Comparison of ENCODE assay signal across 22 cellular contexts in genomic region chr10:82409671-82410070, GRCh38.
"Had no signal": no experiment of that assay in that cellular context is flagged by ENCODE, and none has a peak within 500 bp of the region (broad histone marks: within the 10 kb centered on the region; RNA-seq: fewer than 3 reads in every experiment).

No MANE protein-coding gene starts in this region.

- H3K27me3 ChIP-seq: foreskin keratinocyte, hepatocyte, neural progenitor cell, ovary, right atrium auricular region, suprapubic skin, thyroid gland had no signal

- H3K36me3 ChIP-seq: neural progenitor cell, ovary, right atrium auricular region, suprapubic skin, thyroid gland had no signal

- DNase-seq: effector CD4-positive, alpha-beta T cell; endodermal cell; erythroblast; foreskin keratinocyte; left colon; mammary epithelial cell; mucosa of descending colon; natural killer cell; nucleus accumbens; ovary; stimulated activated CD4-positive, alpha-beta T cell treated with anti-CD3 and anti-CD28 coated beads, Interleukin-4, amount 100 ng/mL, for 1 hour; stimulated activated CD8-positive, alpha-beta memory T cell treated with anti-CD3 and anti-CD28 coated beads, Interleukin-4, amount 100 ng/mL, for 48 hours; stimulated activated naive CD8-positive, alpha-beta T cell treated with anti-CD3 and anti-CD28 coated beads, Interleukin-15, Interleukin-2, amounts not matched to agents 100 U/mL and 50 U/mL, for 24 hours; thyroid gland had no signal

- ATAC-seq: foreskin keratinocyte; left colon; mucosa of descending colon; natural killer cell; stimulated activated effector memory CD8-positive, alpha-beta T cell treated with anti-CD3 and anti-CD28 coated beads, Interleukin-12 subunit alpha, Interleukin-12 subunit beta, amount 100 ng/mL, for 72 hours; stimulated activated naive CD8-positive, alpha-beta T cell treated with anti-CD3 and anti-CD28 coated beads, Interleukin-15, Interleukin-2, amounts not matched to agents 100 U/mL and 50 U/mL, for 24 hours had no signal

- H3K4me3 ChIP-seq: coronary artery, hepatocyte, mucosa of descending colon, neural progenitor cell, ovary, right atrium auricular region, smooth muscle cell, suprapubic skin, thyroid gland had no signal

- H2AFZ ChIP-seq: hepatocyte, neural progenitor cell had no signal

- H3K9ac ChIP-seq: neural progenitor cell had no signal

- FAIRE-seq: endothelial cell of umbilical vein had no signal

- H3K9me3 ChIP-seq: mucosa of descending colon, ovary, right atrium auricular region, suprapubic skin, thyroid gland had no signal

- H3K79me2 ChIP-seq: hepatocyte had no signal

- H3K4me1 ChIP-seq: foreskin keratinocyte, neural progenitor cell, right atrium auricular region, suprapubic skin, thyroid gland had no signal

- H3K27ac ChIP-seq: coronary artery, foreskin keratinocyte, hepatocyte, neural progenitor cell, ovary, right atrium auricular region, suprapubic skin, thyroid gland had no signal

- H3K4me2 ChIP-seq: hepatocyte, neural progenitor cell, smooth muscle cell had no signal
